In the genomic region with DNA sequence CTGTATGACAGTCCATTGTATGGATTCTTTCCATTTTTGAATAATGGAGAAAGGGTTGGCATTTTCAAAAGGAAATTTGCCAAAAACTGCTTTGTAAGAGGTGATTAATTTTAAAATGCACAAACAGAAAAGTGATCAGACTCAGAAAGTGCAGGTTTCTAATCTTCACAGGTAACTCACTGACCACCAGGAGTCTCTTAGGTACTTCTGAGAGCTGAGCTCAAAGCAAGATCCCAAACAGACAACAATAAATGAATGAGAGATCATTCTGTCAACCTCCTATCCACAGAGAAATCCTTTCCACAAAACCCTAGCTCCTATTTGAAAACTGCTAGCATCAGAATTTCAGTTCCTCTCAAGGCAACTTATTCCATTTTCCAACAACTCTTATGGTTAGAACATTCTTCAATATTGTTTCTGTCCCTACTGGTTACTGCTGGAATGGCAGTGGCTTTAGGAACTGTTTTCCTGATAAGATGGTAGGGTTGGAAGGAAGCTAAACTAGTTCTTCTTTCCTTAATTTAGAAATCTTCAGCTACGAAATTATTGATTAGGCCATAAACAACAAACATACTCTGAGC, we compare ENCODE assay signal across 9 cellular contexts. TPM values are rescaled to one million over a fixed set of nuclear protein-coding genes. Genes with fewer than 3 reads are reported as not detected.
DNase-seq lines count a peak whose midpoint lies in the region; ATAC-seq, FAIRE-seq and TF ChIP-seq lines count a peak whose summit lies in the region.
"Had no signal": no experiment of that assay in that cellular context is flagged by ENCODE, and none has a peak within 500 bp of the region (broad histone marks: within the 10 kb centered on the region; RNA-seq: fewer than 3 reads in every experiment).

No MANE protein-coding gene starts in this region.

- peak overlapping the region in 1 of 2 donors; percentile 76 for H3K4me3 Mint-ChIP-seq in activated T-cell treated with anti-CD3 and anti-CD28 coated beads, Interleukin-2, amount 50 U/mL, for 72 hours

- H3K4me1 Mint-ChIP-seq in activated T-cell treated with anti-CD3 and anti-CD28 coated beads, Interleukin-2, amount 50 U/mL, for 72 hours (ENCODE audit: low read depth) = peaks cover 15% of the 10 kb centered on the region

- H3K4me1 ChIP-seq in tibial nerve = peaks cover 0 to 25% (median 2%) of the 10 kb centered on the region in 4 donors

- no peaks in the 10 kb centered on the region for H3K36me3 ChIP-seq in tibial nerve

- no peak overlapping the region for H3K4me3 ChIP-seq in fibroblast of mammary gland (ENCODE audit: control insufficient read depth, low read depth, low read length)
- no peak overlapping the region for H3K4me3 ChIP-seq in tibial nerve
- H3K4me3 ChIP-seq: skin epidermis had no signal

- ATAC-seq in activated T-cell treated with anti-CD3 and anti-CD28 coated beads, Interleukin-2, amount 50 U/mL, for 72 hours (replicated peaks in 1 of 2) = no peak

- FAIRE-seq in GM12892 (lab: Jason Lieb, UNC) = no peak

- TF ChIP-seq POLR2A in tibial nerve (IDR thresholded peaks at IDR 0.05) (no peak), GM12892 (IDR thresholded peaks at IDR 0.05; ENCODE audit: low read depth, low read length) (no peak)

- no peaks in the 10 kb centered on the region for H3K27me3 Mint-ChIP-seq in activated T-cell treated with anti-CD3 and anti-CD28 coated beads, Interleukin-2, amount 50 U/mL, for 72 hours (ENCODE audit: low read depth)

- peaks cover 2 to 8% of the 10 kb centered on the region in 2 donors for H3K36me3 Mint-ChIP-seq in activated T-cell treated with anti-CD3 and anti-CD28 coated beads, Interleukin-2, amount 50 U/mL, for 72 hours (ENCODE audit: insufficient read depth in 2 of 2)

- peak overlapping the region in 2 of 4 donors; percentile 26 to 33 for H3K27ac ChIP-seq in tibial nerve
- H3K27ac ChIP-seq: skin epidermis had no signal

- no peaks in the 10 kb centered on the region for H3K9me3 ChIP-seq in tibial nerve

- no peak for DNase-seq in activated T-cell treated with anti-CD3 and anti-CD28 coated beads, Interleukin-2, amount 50 U/mL, for 72 hours
- DNase-seq in activated T-cell treated with anti-CD3 and anti-CD28 coated beads, Interleukin-2, amount 50 U/mL, for 1 hour = no peak
- DNase-seq in SK-N-DZ (ENCODE audit: low spot score) (peak; percentile 37), fibroblast of mammary gland (ENCODE audit: low read depth) (peak; percentile 40), tibial nerve (ENCODE audit: low spot score in 2 of 2) (peak in 1 of 2 donors; percentile 70), anterior cingulate cortex (lab: John Stamatoyannopoulos, UW) (no peak), NCI-H187 treated with DMSO at 0.1 percent for 48 hours (lab: John Stamatoyannopoulos, UW) (no peak), GM12892 (ENCODE audit: insufficient read length) (no peak)

- no peaks in the 10 kb centered on the region for H3K27me3 ChIP-seq in tibial nerve

- H3K9me3 Mint-ChIP-seq in activated T-cell treated with anti-CD3 and anti-CD28 coated beads, Interleukin-2, amount 50 U/mL, for 72 hours = no peaks in the 10 kb centered on the region

- H3K27ac Mint-ChIP-seq in activated T-cell treated with anti-CD3 and anti-CD28 coated beads, Interleukin-2, amount 50 U/mL, for 72 hours = peak overlapping the region; percentile 54

- peak; percentile 64 for TF ChIP-seq CTCF in fibroblast of mammary gland (conservative IDR thresholded peaks at IDR 0.05; ENCODE audit: control insufficient read depth, insufficient read depth, low read depth, low read length)
- peak; percentile 38 to 64 (median 47) for TF ChIP-seq CTCF in tibial nerve (IDR thresholded peaks at IDR 0.05)

- 59 to 60% methylated on average over 1 of the region's 1 CpG for WGBS in tibial nerve, 2 donors

- TF ChIP-seq EP300 in tibial nerve (IDR thresholded peaks at IDR 0.05) = no peak

RNA-seq across cellular contexts. Expression of gene HAAO, which starts 20.6 kb away (rescaled TPM):
- 1 to 10 TPM in 1 of 2 donors, under 1 TPM in 1; 0.65 to 6.1 TPM for total RNA-seq in activated T-cell treated with anti-CD3 and anti-CD28 coated beads, Interleukin-2, amount 50 U/mL, for 72 hours
- polyA plus RNA-seq in SK-N-DZ (2014; cell fraction: cytosol; rRNA removed) = not detected in 2 replicates
- not detected in 2 replicates for polyA plus RNA-seq in SK-N-DZ (2014; cell fraction: nucleus; rRNA removed)
- 10 to 100 TPM in 1 of 4 donors, 1 to 10 TPM in 3; 5.9 to 24.1 (median 7.6) TPM for total RNA-seq in tibial nerve
- 15.4 TPM for polyA plus RNA-seq in GM12892 (2012; ENCODE audit: missing spikeins)

RNA-seq across cellular contexts. Expression of gene OXER1, which starts 49.1 kb away (rescaled TPM):
- 1 to 10 TPM in 1 of 2 donors, under 1 TPM in 1; 0.30 to 1.9 TPM for total RNA-seq in activated T-cell treated with anti-CD3 and anti-CD28 coated beads, Interleukin-2, amount 50 U/mL, for 72 hours
- polyA plus RNA-seq in SK-N-DZ (2014; cell fraction: cytosol; rRNA removed) = not detected in 2 replicates
- not detected in 2 replicates for polyA plus RNA-seq in SK-N-DZ (2014; cell fraction: nucleus; rRNA removed)
- total RNA-seq in tibial nerve = 1 to 10 TPM in 3 of 4 donors, under 1 TPM in 1; 0.60 to 3.7 (median 1.3) TPM
- polyA plus RNA-seq in GM12892 (2012; ENCODE audit: missing spikeins) = 2.4 TPM

Comparison
In these comparisons a context has a peak if more than half of its experiments do, and no peak if none do; other contexts are left out.
1. DNase-seq: peak in SK-N-DZ (single experiment) and fibroblast of mammary gland (single experiment); none in activated T-cell treated with anti-CD3 and anti-CD28 coated beads, Interleukin-2, amount 50 U/mL, for 72 hours (0 of 2), activated T-cell treated with anti-CD3 and anti-CD28 coated beads, Interleukin-2, amount 50 U/mL, for 1 hour (single experiment), anterior cingulate cortex (0 of 58), NCI-H187 treated with DMSO at 0.1 percent for 48 hours (single experiment) and GM12892 (single experiment).